Comparison of ENCODE assay signal across 9 cellular contexts in the genomic region with DNA sequence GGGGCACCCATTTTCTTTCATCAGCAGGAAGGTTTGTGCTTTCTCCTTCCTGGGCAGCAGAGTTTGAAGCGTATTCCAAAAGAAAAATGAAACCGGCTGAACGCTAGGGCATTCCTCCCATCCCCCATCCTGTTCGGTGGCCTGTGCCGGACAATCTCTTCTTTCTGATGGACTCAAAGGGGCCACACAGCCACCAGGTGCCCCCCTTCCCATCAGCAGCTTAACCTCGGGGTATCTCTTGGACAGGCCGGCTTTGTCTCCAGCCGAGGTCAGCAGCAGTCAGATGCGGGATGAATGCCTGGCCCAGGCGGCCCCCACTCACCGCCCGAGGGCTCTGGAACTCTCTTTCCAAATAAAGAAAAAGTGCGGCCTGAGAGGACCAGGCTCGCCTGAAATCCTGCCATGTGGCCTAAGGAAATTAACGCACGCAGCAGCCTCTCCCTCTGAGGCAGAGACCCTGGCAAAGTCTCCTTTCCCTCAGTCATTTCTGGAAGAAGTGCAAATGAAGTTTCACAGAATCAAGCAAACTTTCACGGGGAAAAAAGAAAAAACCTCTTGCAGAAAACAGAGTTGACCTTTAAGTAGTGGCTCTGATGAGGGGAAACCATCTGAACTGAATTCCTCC.
DNase-seq lines count a peak whose midpoint lies in the region; ATAC-seq and TF ChIP-seq lines count a peak whose summit lies in the region.
"Had no signal": no experiment of that assay in that cellular context is flagged by ENCODE, and none has a peak within 500 bp of the region (broad histone marks: within the 10 kb centered on the region; RNA-seq: fewer than 3 reads in every experiment).

No MANE protein-coding gene starts in this region.

- no peaks in the 10 kb centered on the region for H3K36me3 Mint-ChIP-seq in natural killer cell

- H3K4me3 Mint-ChIP-seq in natural killer cell: peak overlapping the region; percentile 91

- TF ChIP-seq CTCF in GM12864 (IDR thresholded peaks at IDR 0.05; ENCODE audit: low read depth, low read length, missing control alignments): no peak
- no peak for TF ChIP-seq CTCF in RWPE1 (conservative IDR thresholded peaks at IDR 0.05; ENCODE audit: low read depth)
- no peak for TF ChIP-seq CTCF in epithelial cell of esophagus (IDR thresholded peaks at IDR 0.05; ENCODE audit: insufficient read depth, low read depth, low read length, missing control alignments)
- no peak for TF ChIP-seq CTCF in natural killer cell (IDR thresholded peaks at IDR 0.05)

- ATAC-seq in natural killer cell (no peak), HG03521 (IDR thresholded peaks at IDR 0.05; ENCODE audit: unreplicated experiment) (no peak)

- no peak for DNase-seq in GM12864 (ENCODE audit: low read depth)
- DNase-seq in RWPE1 (ENCODE audit: low spot score): peak; percentile 35
- peak; percentile 30 for DNase-seq in epithelial cell of esophagus (ENCODE audit: low read depth)
- no peak for DNase-seq in natural killer cell
- DNase-seq in NOMO-1 (lab: John Stamatoyannopoulos, UW; ENCODE audit: unreplicated experiment in 2 of 2): no peak
- no peak for DNase-seq in DMS114 treated with DMSO at 0.1 percent for 48 hours (lab: John Stamatoyannopoulos, UW; ENCODE audit: unreplicated experiment)
- no peak for DNase-seq in ureter (ENCODE audit: low spot score)

- CTCF ChIA-PET in RWPE1 (lab: Yijun Ruan, JAX): interaction anchor here (0.6 to 1.0 kb wide), 3 partner anchors 14 to 149 kb away, joined by 3 read pairs; no protein-coding TSS in a partner anchor

- H3K9me3 Mint-ChIP-seq in natural killer cell: no peaks in the 10 kb centered on the region

- H3K27ac ChIP-seq in RWPE1: peak overlapping the region; percentile 100
- H3K27ac ChIP-seq: VCaP had no signal

- H3K27me3 Mint-ChIP-seq in natural killer cell (ENCODE audit: low read depth in 2 of 2): no peaks in the 10 kb centered on the region

- H3K4me3 ChIP-seq in GM12864 (ENCODE audit: low read depth, low read length) (peak overlapping the region; percentile 70), epithelial cell of esophagus (ENCODE audit: low read length) (peak overlapping the region; percentile 24)

- POLR2A ChIA-PET in RWPE1 (lab: Yijun Ruan, JAX; ENCODE audit: low non-redundant PET): interaction anchor here (0.6 kb wide), 1 partner anchor 616 kb away, joined by 3 read pairs; no protein-coding TSS in a partner anchor

- peak overlapping the region; percentile 87 to 95 for H3K27ac Mint-ChIP-seq in natural killer cell

- peaks cover 67 to 84% of the 10 kb centered on the region in 2 donors for H3K4me1 Mint-ChIP-seq in natural killer cell

- intact Hi-C loops in natural killer cell (cut with micrococcal nuclease): loop anchor here (2.0 to 5.0 kb wide), 2 partner anchors 40 to 78 kb away; no protein-coding TSS in a partner anchor

Comparison
In these comparisons a context has a peak if more than half of its experiments do, and no peak if none do; other contexts are left out.
1. DNase-seq: peak in RWPE1 (single experiment) and epithelial cell of esophagus (single experiment); none in GM12864 (single experiment), natural killer cell (single experiment), NOMO-1 (0 of 2), DMS114 treated with DMSO at 0.1 percent for 48 hours (single experiment) and ureter (single experiment).